Comparison of ENCODE assay signal across 6 cellular contexts in the genomic region with DNA sequence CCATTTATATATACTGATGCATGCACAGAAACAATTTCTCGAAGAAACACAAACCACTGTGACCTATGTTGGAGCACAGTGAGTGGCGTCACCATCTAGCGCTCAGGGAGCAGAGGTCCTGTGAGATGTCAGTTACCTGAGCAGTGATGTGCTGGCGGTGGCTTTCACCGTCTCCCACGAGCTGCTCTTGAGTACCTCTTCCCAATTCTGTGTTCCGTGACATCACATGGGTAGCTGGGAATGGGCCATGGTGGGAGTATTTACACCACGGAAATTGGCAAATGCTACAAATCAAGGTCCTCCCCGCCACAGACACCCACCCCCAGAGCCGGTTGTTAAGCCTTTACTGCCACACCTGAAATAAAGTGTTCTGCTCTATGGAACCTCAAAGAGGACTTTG. TPM values are rescaled to one million over a fixed set of nuclear protein-coding genes. Genes with fewer than 3 reads are reported as not detected.
"Had no signal": no experiment of that assay in that cellular context is flagged by ENCODE, and none has a peak within 500 bp of the region (broad histone marks: within the 10 kb centered on the region; RNA-seq: fewer than 3 reads in every experiment).

No MANE protein-coding gene starts in this region.

- H3K4me3 ChIP-seq: GM23248, HAP-1 had no signal

- H3K27ac ChIP-seq: GM23248, HL-60 had no signal

- H3K36me3 ChIP-seq: HAP-1 had no signal

- DNase-seq: GOT3, HFFc6, IMR-90 had no signal

- H3K4me1 ChIP-seq: HAP-1 had no signal

- H3K9ac ChIP-seq: GM23248 had no signal

- H3K9me3 ChIP-seq: HAP-1 had no signal

- H2AFZ ChIP-seq: GM23248 had no signal

RNA-seq across cellular contexts. Expression of a gene that starts 24.4 kb away (rescaled TPM):
- total RNA-seq: GM23248, HFFc6, IMR-90 had no signal
- polyA plus RNA-seq: GM23248 had no signal
